8 cellular contexts compared by ENCODE assay signal in the genomic region with DNA sequence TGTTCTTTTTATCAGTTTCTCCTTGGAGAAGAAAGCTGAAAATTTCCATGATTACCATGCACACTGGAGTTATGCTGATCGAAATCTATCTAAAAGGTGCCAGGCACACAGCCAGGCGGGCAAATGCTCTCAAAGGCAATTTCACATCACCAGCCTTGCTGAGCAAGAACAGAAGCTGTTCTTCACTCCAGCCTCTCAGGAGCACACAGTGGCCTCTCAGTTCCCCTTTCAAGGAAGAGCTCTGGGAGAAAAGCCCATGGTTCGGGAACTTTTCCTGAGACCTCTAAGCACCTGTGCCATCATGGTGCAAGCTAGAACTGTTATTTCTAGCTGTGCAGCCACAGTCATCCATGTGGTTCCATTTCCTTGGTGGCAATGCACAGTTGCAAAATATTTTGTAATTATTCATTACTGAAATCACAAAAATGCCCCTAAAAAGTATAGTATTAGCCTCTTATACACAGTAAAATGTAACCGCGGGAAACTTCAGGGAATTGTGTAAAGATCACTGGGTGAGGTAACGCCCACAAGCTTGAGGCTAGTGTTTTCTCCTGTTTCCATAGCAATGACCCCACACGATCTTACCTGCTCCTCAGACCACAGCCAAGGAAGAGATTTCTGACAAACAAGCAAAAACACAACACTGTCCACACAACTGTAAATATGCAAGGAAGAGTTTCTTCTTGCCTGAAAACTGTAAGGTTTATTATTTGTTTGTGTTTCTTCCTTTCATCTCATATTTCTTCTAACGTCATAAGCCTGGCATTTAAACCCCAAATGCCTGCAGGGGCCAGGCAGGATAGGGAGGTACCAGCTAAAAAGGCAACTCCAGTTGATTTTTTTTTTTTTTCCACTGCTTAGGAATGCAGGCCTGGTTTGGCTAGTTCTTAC.
DNase-seq lines count a peak whose midpoint lies in the region; ATAC-seq lines count a peak whose summit lies in the region.

No MANE protein-coding gene starts in this region.

- peak overlapping the region in 1 of 4 donors; percentile 12 for H3K4me3 Mint-ChIP-seq in CD4-positive, CD25-positive, alpha-beta regulatory T cell
- peak overlapping the region; percentile 2 for H3K4me3 Mint-ChIP-seq in activated naive CD8-positive, alpha-beta T cell treated with anti-CD3 and anti-CD28 coated beads, Interleukin-2, amount 10 ng/mL, durations not matched to agents 7 days and 5 days
- no peak overlapping the region for H3K4me3 Mint-ChIP-seq in stimulated activated effector memory CD8-positive, alpha-beta T cell treated with anti-CD3 and anti-CD28 coated beads, Interleukin-12 subunit alpha, Interleukin-12 subunit beta, amount 100 ng/mL, for 72 hours

- H3K9ac ChIP-seq in HUES6 (ENCODE audit: low read length) (peak overlapping the region; percentile 45), iPS-18a (ENCODE audit: low read length) (peak overlapping the region; percentile 38)

- H3K27ac ChIP-seq in CD4-positive, CD25-positive, alpha-beta regulatory T cell (ENCODE audit: insufficient read depth, low read length, poor library complexity, severe bottlenecking): no peak overlapping the region
- 0 out of 2 replicates have a peak overlapping the region, but pooled peaks have one; percentile 9 for H3K27ac ChIP-seq in HUES6 (ENCODE audit: low read depth, low read length)
- H3K27ac ChIP-seq in iPS-18a (ENCODE audit: low read length): peak overlapping the region; percentile 34

- H3K9me3 Mint-ChIP-seq in CD4-positive, CD25-positive, alpha-beta regulatory T cell: no peaks in the 10 kb centered on the region
- H3K9me3 Mint-ChIP-seq in activated naive CD8-positive, alpha-beta T cell treated with anti-CD3 and anti-CD28 coated beads, Interleukin-2, amount 10 ng/mL, durations not matched to agents 7 days and 5 days: peaks cover 3% of the 10 kb centered on the region
- H3K9me3 Mint-ChIP-seq in stimulated activated effector memory CD8-positive, alpha-beta T cell treated with anti-CD3 and anti-CD28 coated beads, Interleukin-12 subunit alpha, Interleukin-12 subunit beta, amount 100 ng/mL, for 72 hours: no peaks in the 10 kb centered on the region

- H3K4me3 ChIP-seq in CD4-positive, CD25-positive, alpha-beta regulatory T cell (ENCODE audit: low read depth, low read length): no peak overlapping the region
- H3K4me3 ChIP-seq in HUES6 (ENCODE audit: low read depth, low read length) (no peak overlapping the region), iPS-18a (ENCODE audit: low read length) (no peak overlapping the region)

- ATAC-seq in CD4-positive, CD25-positive, alpha-beta regulatory T cell (ENCODE audit: low read depth in 2 of 2): no peak
- peak; percentile 27 for ATAC-seq in activated naive CD8-positive, alpha-beta T cell treated with anti-CD3 and anti-CD28 coated beads, Interleukin-2, amount 10 ng/mL, durations not matched to agents 7 days and 5 days (ENCODE audit: low read depth)
- peak; percentile 45 for ATAC-seq in stimulated activated effector memory CD8-positive, alpha-beta T cell treated with anti-CD3 and anti-CD28 coated beads, Interleukin-12 subunit alpha, Interleukin-12 subunit beta, amount 100 ng/mL, for 72 hours
- no peak for ATAC-seq in GM21526 (IDR thresholded peaks at IDR 0.05; ENCODE audit: low FRiP score, unreplicated experiment)

- H3K36me3 ChIP-seq in CD4-positive, CD25-positive, alpha-beta regulatory T cell (ENCODE audit: control insufficient read depth, insufficient read depth, low read length): no peaks in the 10 kb centered on the region
- H3K36me3 ChIP-seq in HUES6 (ENCODE audit: control insufficient read depth, insufficient read depth, low read length): no peaks in the 10 kb centered on the region
- H3K36me3 ChIP-seq in iPS-18a (ENCODE audit: control insufficient read depth, low read depth, low read length): no peaks in the 10 kb centered on the region

- peak overlapping the region; percentile 16 to 43 (median 38) for H3K27ac Mint-ChIP-seq in CD4-positive, CD25-positive, alpha-beta regulatory T cell
- H3K27ac Mint-ChIP-seq in activated naive CD8-positive, alpha-beta T cell treated with anti-CD3 and anti-CD28 coated beads, Interleukin-2, amount 10 ng/mL, durations not matched to agents 7 days and 5 days: peak overlapping the region; percentile 15
- peak overlapping the region; percentile 3 for H3K27ac Mint-ChIP-seq in stimulated activated effector memory CD8-positive, alpha-beta T cell treated with anti-CD3 and anti-CD28 coated beads, Interleukin-12 subunit alpha, Interleukin-12 subunit beta, amount 100 ng/mL, for 72 hours

- peaks cover 30% of the 10 kb centered on the region for H3K4me1 ChIP-seq in CD4-positive, CD25-positive, alpha-beta regulatory T cell (ENCODE audit: control insufficient read depth, insufficient read depth, low read length, poor library complexity, severe bottlenecking)
- H3K4me1 ChIP-seq in HUES6 (ENCODE audit: control insufficient read depth, insufficient read depth, low read length): peaks cover 52% of the 10 kb centered on the region
- peaks cover 34% of the 10 kb centered on the region for H3K4me1 ChIP-seq in iPS-18a (ENCODE audit: control insufficient read depth, low read depth, low read length)

- H3K27me3 Mint-ChIP-seq in CD4-positive, CD25-positive, alpha-beta regulatory T cell: no peaks in the 10 kb centered on the region
- no peaks in the 10 kb centered on the region for H3K27me3 Mint-ChIP-seq in activated naive CD8-positive, alpha-beta T cell treated with anti-CD3 and anti-CD28 coated beads, Interleukin-2, amount 10 ng/mL, durations not matched to agents 7 days and 5 days

- H3K4me1 Mint-ChIP-seq in CD4-positive, CD25-positive, alpha-beta regulatory T cell: peaks cover 27 to 54% (median 38%) of the 10 kb centered on the region in 4 donors
- peaks cover 42% of the 10 kb centered on the region for H3K4me1 Mint-ChIP-seq in activated naive CD8-positive, alpha-beta T cell treated with anti-CD3 and anti-CD28 coated beads, Interleukin-2, amount 10 ng/mL, durations not matched to agents 7 days and 5 days
- peaks cover 59% of the 10 kb centered on the region for H3K4me1 Mint-ChIP-seq in stimulated activated effector memory CD8-positive, alpha-beta T cell treated with anti-CD3 and anti-CD28 coated beads, Interleukin-12 subunit alpha, Interleukin-12 subunit beta, amount 100 ng/mL, for 72 hours

- H3K27me3 ChIP-seq in CD4-positive, CD25-positive, alpha-beta regulatory T cell (ENCODE audit: control insufficient read depth, insufficient read depth, low read length): no peaks in the 10 kb centered on the region
- no peaks in the 10 kb centered on the region for H3K27me3 ChIP-seq in HUES6 (ENCODE audit: control insufficient read depth, insufficient read depth, low read length)
- H3K27me3 ChIP-seq in iPS-18a (ENCODE audit: control insufficient read depth, insufficient read depth, low read length): no peaks in the 10 kb centered on the region

- no peaks in the 10 kb centered on the region for H3K36me3 Mint-ChIP-seq in CD4-positive, CD25-positive, alpha-beta regulatory T cell
- H3K36me3 Mint-ChIP-seq in activated naive CD8-positive, alpha-beta T cell treated with anti-CD3 and anti-CD28 coated beads, Interleukin-2, amount 10 ng/mL, durations not matched to agents 7 days and 5 days: peaks cover 8% of the 10 kb centered on the region
- H3K36me3 Mint-ChIP-seq in stimulated activated effector memory CD8-positive, alpha-beta T cell treated with anti-CD3 and anti-CD28 coated beads, Interleukin-12 subunit alpha, Interleukin-12 subunit beta, amount 100 ng/mL, for 72 hours: no peaks in the 10 kb centered on the region

- POLR2A ChIA-PET in activated naive CD8-positive, alpha-beta T cell treated with anti-CD3 and anti-CD28 coated beads, Interleukin-2, amount 10 ng/mL, durations not matched to agents 7 days and 5 days (lab: Charles Lee): no interaction called here

- no peaks in the 10 kb centered on the region for H3K9me3 ChIP-seq in CD4-positive, CD25-positive, alpha-beta regulatory T cell (ENCODE audit: control insufficient read depth in 2 of 2, low read length in 2 of 2)
- H3K9me3 ChIP-seq in HUES6 (ENCODE audit: control insufficient read depth, insufficient read depth, low read depth, low read length): no peaks in the 10 kb centered on the region
- no peaks in the 10 kb centered on the region for H3K9me3 ChIP-seq in iPS-18a (ENCODE audit: control insufficient read depth, low read depth, low read length)

- DNase-seq in CD4-positive, CD25-positive, alpha-beta regulatory T cell: no peak
- DNase-seq in activated naive CD8-positive, alpha-beta T cell treated with anti-CD3 and anti-CD28 coated beads, Interleukin-2, amount 10 ng/mL, durations not matched to agents 7 days and 5 days: no peak
- DNase-seq in stimulated activated effector memory CD8-positive, alpha-beta T cell treated with anti-CD3 and anti-CD28 coated beads, Interleukin-12 subunit alpha, Interleukin-12 subunit beta, amount 100 ng/mL, for 72 hours (ENCODE audit: low spot score in 2 of 2): no peak
- DNase-seq in activated effector memory CD4-positive, alpha-beta T cell treated with anti-CD3 and anti-CD28 coated beads, Interleukin-2, amount 50 U/mL, for 16 hours: no peak
- no peak for DNase-seq in stimulated activated CD8-positive, alpha-beta memory T cell treated with anti-CD3 and anti-CD28 coated beads, Interleukin-4, amount 100 ng/mL, for 48 hours

Comparison
In these comparisons a context has a peak if more than half of its experiments do, and no peak if none do; other contexts are left out.
1. ATAC-seq: peak in activated naive CD8-positive, alpha-beta T cell treated with anti-CD3 and anti-CD28 coated beads, Interleukin-2, amount 10 ng/mL, durations not matched to agents 7 days and 5 days (single experiment) and stimulated activated effector memory CD8-positive, alpha-beta T cell treated with anti-CD3 and anti-CD28 coated beads, Interleukin-12 subunit alpha, Interleukin-12 subunit beta, amount 100 ng/mL, for 72 hours (single experiment); none in CD4-positive, CD25-positive, alpha-beta regulatory T cell (0 of 2) and GM21526 (single experiment).
2. Peak in every context shown above with its lines, with median percentiles within 50 percentile points of each other: H3K27ac Mint-ChIP-seq.